ENCODE assay signal across 16 cellular contexts in the genomic region with DNA sequence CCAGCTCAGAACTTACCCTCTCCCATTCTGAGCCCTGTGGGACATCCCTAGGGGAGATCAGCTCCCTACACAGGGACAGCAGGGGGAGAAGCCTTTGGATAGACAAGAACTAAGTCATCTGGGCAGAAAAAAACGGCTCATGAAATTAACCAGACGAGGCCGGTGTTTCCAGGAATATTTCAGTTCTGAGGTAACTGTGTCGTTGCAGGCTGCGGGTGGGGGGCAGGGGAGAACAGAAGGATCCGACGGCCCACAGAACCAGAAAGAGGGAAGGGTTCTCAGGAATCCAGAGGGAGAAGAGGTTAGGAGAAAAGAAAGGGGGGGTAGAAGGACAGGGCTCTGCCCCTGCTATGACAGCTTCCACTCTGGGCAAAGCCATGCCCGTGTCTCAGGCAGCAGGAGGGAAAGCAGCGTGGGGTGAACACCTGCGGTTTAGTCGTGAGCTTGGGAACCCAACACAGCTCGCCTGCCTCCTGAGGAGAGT. TPM values are rescaled to one million over a fixed set of nuclear protein-coding genes. Genes with fewer than 3 reads are reported as not detected.
DNase-seq lines count a peak whose midpoint lies in the region; ATAC-seq, FAIRE-seq and TF ChIP-seq lines count a peak whose summit lies in the region.
"Had no signal": no experiment of that assay in that cellular context is flagged by ENCODE, and none has a peak within 500 bp of the region (broad histone marks: within the 10 kb centered on the region; RNA-seq: fewer than 3 reads in every experiment).

No MANE protein-coding gene starts in this region.

- H3K4me1 Mint-ChIP-seq in endothelial cell (ENCODE audit: unreplicated experiment) (peaks cover 47% of the 10 kb centered on the region), neural crest cell (peaks cover 31% of the 10 kb centered on the region)

- POLR2A ChIA-PET in AG04450 (lab: Yijun Ruan, JAX) (interaction anchor here (0.7 to 8.0 kb wide), 5 partner anchors 10 to 159 kb away, joined by 4 to 106 read pairs (median 4); a partner anchor contains a TSS), IMR-90 (lab: Charles Lee; ENCODE audit: unreplicated experiment) (interaction anchor here (0.5 to 1.2 kb wide), 3 partner anchors 17 to 26 kb away, joined by 3 read pairs; a partner anchor contains a TSS)

- H3K56ac ChIP-seq in IMR-90 (ENCODE audit: extremely low read depth, insufficient read depth, low read length), result no peak overlapping the region

- TF ChIP-seq POLR2A in IMR-90 (IDR thresholded peaks at IDR 0.05; ENCODE audit: low read depth, low read length), result no peak

- H3K14ac ChIP-seq in IMR-90 (replicated peaks; ENCODE audit: low read depth, low read length), result peak overlapping the region; percentile 77

- dilution Hi-C loops in IMR-90 (cut with HindIII; ENCODE audit: low sequenced_read_pairs, unreplicated experiment), result no loop called here

- peak overlapping the region; percentile 75 for H2AK5ac ChIP-seq in IMR-90 (ENCODE audit: low read depth, low read length)

- H3K4me3 Mint-ChIP-seq in endothelial cell (ENCODE audit: unreplicated experiment) (peak overlapping the region; percentile 69), neural crest cell (peak overlapping the region; percentile 51)

- peaks cover 25% of the 10 kb centered on the region for H3K36me3 Mint-ChIP-seq in endothelial cell (ENCODE audit: low read depth, unreplicated experiment)
- no peaks in the 10 kb centered on the region for H3K36me3 Mint-ChIP-seq in neural crest cell (ENCODE audit: low read depth)

- H3K27ac Mint-ChIP-seq in endothelial cell (ENCODE audit: unreplicated experiment), result no peak overlapping the region
- peak overlapping the region; percentile 27 for H3K27ac Mint-ChIP-seq in neural crest cell (ENCODE audit: unreplicated experiment)

- H3K4me1 ChIP-seq in IMR-90 (ENCODE audit: control insufficient read depth, insufficient read depth, low read length), result peaks cover 57% of the 10 kb centered on the region

- H3K9me3 Mint-ChIP-seq in endothelial cell (ENCODE audit: unreplicated experiment), result no peaks in the 10 kb centered on the region
- no peaks in the 10 kb centered on the region for H3K9me3 Mint-ChIP-seq in neural crest cell

- peaks cover 16% of the 10 kb centered on the region for H3K36me3 ChIP-seq in IMR-90 (ENCODE audit: control insufficient read depth, insufficient read depth, low read length)
- H3K36me3 ChIP-seq: pancreas had no signal

- WGBS in IMR-90 (ENCODE audit: extremely low coverage in 2 of 2, insufficient read length in 1 of 2), 2 experiments, result 20% methylated on average over 6 of the region's 12 CpGs; no CpG with 5 or more reads in 1 of the 2 experiments

- H3K23ac ChIP-seq in IMR-90 (ENCODE audit: low read depth, low read length), result peak overlapping the region; percentile 13

- H3K4me2 ChIP-seq in IMR-90 (ENCODE audit: low read depth, low read length), result peak overlapping the region; percentile 66

- peak overlapping the region; percentile 10; the same call in 1 of the 2 replicates for H3K9ac ChIP-seq in IMR-90 (ENCODE audit: low read depth, low read length)

- peak overlapping the region; percentile 86 for H4K91ac ChIP-seq in IMR-90 (ENCODE audit: insufficient read depth, low read depth, low read length)

- peak overlapping the region; percentile 89 for H3K27ac ChIP-seq in AG04450 (ENCODE audit: low read depth, low read length)
- H3K27ac ChIP-seq in IMR-90 (ENCODE audit: insufficient read depth, low read length), result peak overlapping the region; percentile 82
- H3K27ac ChIP-seq: body of pancreas had no signal

- H4K20me1 ChIP-seq in IMR-90 (ENCODE audit: insufficient read depth, low read length), result peaks cover 61% of the 10 kb centered on the region

- H3K18ac ChIP-seq in IMR-90 (ENCODE audit: low read depth, low read length), result peak overlapping the region; percentile 58

- H4K5ac ChIP-seq in IMR-90 (ENCODE audit: low read depth, low read length), result peak overlapping the region; percentile 28

- H3K9me3 ChIP-seq in AG04450 (ENCODE audit: control insufficient read depth, insufficient read depth, low read length), result no peaks in the 10 kb centered on the region; the same call in 1 of the 2 replicates
- no peaks in the 10 kb centered on the region for H3K9me3 ChIP-seq in IMR-90 (ENCODE audit: control insufficient read depth, insufficient read depth, low read length)
- H3K9me3 ChIP-seq: body of pancreas, pancreas had no signal

- in situ Hi-C loops in IMR-90 (cut with MboI; ENCODE audit: low sequenced_read_pairs), result no loop called here

- TF ChIP-seq CTCF in AG04450 (IDR thresholded peaks at IDR 0.05; ENCODE audit: low read depth, low read length) (peak; percentile 13; the same call in 1 of the 2 replicates), IMR-90 (conservative IDR thresholded peaks at IDR 0.05; ENCODE audit: low read depth, low read length) (no peak), endothelial cell (IDR thresholded peaks at IDR 0.05; ENCODE audit: unreplicated experiment) (no peak), neural crest cell (conservative IDR thresholded peaks at IDR 0.05) (no peak), D721Med (IDR thresholded peaks at IDR 0.05; ENCODE audit: insufficient read depth, missing control alignments) (no peak)

- H3K4me3 ChIP-seq in AG04450 (ENCODE audit: low read depth, low read length) (peak overlapping the region; percentile 31), IMR-90 (ENCODE audit: insufficient read depth, low read depth, low read length) (no peak overlapping the region)
- H3K4me3 ChIP-seq: body of pancreas, pancreas had no signal

- CTCF ChIA-PET in AG04450 (lab: Charles Lee), result interaction anchor here (1.3 to 24.1 kb wide), 4 partner anchors 12 to 108 kb away, joined by 3 to 716 read pairs (median 23); a partner anchor contains a TSS
- CTCF ChIA-PET in IMR-90 (lab: Yijun Ruan, JAX), result interaction anchor here (1.6 to 2.3 kb wide), 5 partner anchors 13 to 24 kb away, joined by 4 to 15 read pairs (median 9); a partner anchor contains a TSS

- no peak for ATAC-seq in IMR-90 (ENCODE audit: low read depth)
- no peak for ATAC-seq in GM18517 (IDR thresholded peaks at IDR 0.05; ENCODE audit: unreplicated experiment)
- ATAC-seq in HG03342 (IDR thresholded peaks at IDR 0.05; ENCODE audit: unreplicated experiment), result no peak
- ATAC-seq: body of pancreas, pancreas had no signal

- peaks cover 5 to 71% of the 10 kb centered on the region in 2 experiments; a peak in 3 of 4 replicates for H3K79me1 ChIP-seq in IMR-90 (ENCODE audit: low read depth in 1 of 2, low read length in 2 of 2)

- peak overlapping the region; percentile 72 for H2BK120ac ChIP-seq in IMR-90 (ENCODE audit: low read depth, low read length)

- H4K8ac ChIP-seq in IMR-90 (ENCODE audit: low read depth in 2 of 2, low read length in 2 of 2), result peak overlapping the region in 1 of 2 experiments; percentile 37; a peak in 1 of 4 replicates

- DNase-seq in AG04450 (ENCODE audit: low read depth, low spot score) (no peak), IMR-90 (peak; percentile 71), endothelial cell (ENCODE audit: low spot score) (no peak), neural crest cell (ENCODE audit: low read depth, low spot score) (no peak), AG08395 (ENCODE audit: low spot score) (no peak), D721Med (ENCODE audit: insufficient read length, low spot score) (no peak)
- DNase-seq: activated T-cell treated with anti-CD3 and anti-CD28 coated beads, Interleukin-2, amount 50 U/mL, for 1 hour; body of pancreas; kidney; NCI-H446 treated with DMSO at 0.1 percent for 48 hours; pancreas; stimulated activated CD4-positive, alpha-beta T cell treated with anti-CD3 and anti-CD28 coated beads, Interleukin-4, amount 100 ng/mL, for 24 hours; substantia nigra had no signal

- no peak for FAIRE-seq in D721Med (lab: Jason Lieb, UNC)
- FAIRE-seq: kidney, pancreas had no signal

- H3K27me3 Mint-ChIP-seq in endothelial cell (ENCODE audit: unreplicated experiment) (peaks cover 19% of the 10 kb centered on the region), neural crest cell (ENCODE audit: low read depth) (peaks cover 32% of the 10 kb centered on the region)

- no peak overlapping the region for H2AFZ ChIP-seq in IMR-90 (replicated peaks; ENCODE audit: low read length, poor library complexity)

- H2AK9ac ChIP-seq in IMR-90 (replicated peaks; ENCODE audit: low read depth, low read length, poor library complexity), result peak overlapping the region; percentile 63

- H2BK15ac ChIP-seq in IMR-90 (ENCODE audit: low read depth, low read length), result peak overlapping the region; percentile 50; the same call in 1 of the 3 replicates

- H2BK20ac ChIP-seq in IMR-90 (ENCODE audit: low read depth, low read length), result peak overlapping the region; percentile 73

- no peaks in the 10 kb centered on the region for H3K27me3 ChIP-seq in AG04450 (ENCODE audit: control insufficient read depth, insufficient read depth, low read length)
- no peaks in the 10 kb centered on the region for H3K27me3 ChIP-seq in IMR-90 (ENCODE audit: control insufficient read depth, insufficient read depth, low read length)
- H3K27me3 ChIP-seq: body of pancreas, pancreas had no signal

- peak; percentile 15; the same call in 1 of the 2 replicates for TF ChIP-seq RAD21 in IMR-90 (IDR thresholded peaks at IDR 0.05; ENCODE audit: low read length)

- intact Hi-C loops in IMR-90 (cut with micrococcal nuclease), result loop anchor here (2.0 kb wide), 1 partner anchor 13 kb away; no protein-coding TSS in a partner anchor

- peak overlapping the region; percentile 81 for H3K4ac ChIP-seq in IMR-90 (ENCODE audit: low read depth, low read length)

- no TSS peak for BruUV-seq in IMR-90 (replicated peaks; lab: Mats Ljungman, UMichigan)

- H2BK5ac ChIP-seq in IMR-90 (ENCODE audit: low read depth, low read length, poor library complexity, severe bottlenecking), result peak overlapping the region; percentile 77

- peaks cover 44% of the 10 kb centered on the region for H3K9me1 ChIP-seq in IMR-90 (ENCODE audit: insufficient read depth, low read length)

RNA-seq across cellular contexts. Expression of a gene that starts 3.6 kb away (rescaled TPM):
- polyA plus RNA-seq in AG04450 (2011; rRNA removed) (11.4 and 12.4 TPM in 2 replicates), IMR-90 (2012; rRNA removed) (27.8 and 34.4 TPM in 2 replicates)
- 9.3 and 15.0 TPM in 2 replicates for polyA minus RNA-seq in AG04450 (2011; rRNA and poly(A)+ RNA removed)
- total RNA-seq in IMR-90 (2012; rRNA removed) (5.0 and 5.6 TPM in 2 replicates), endothelial cell (ENCODE audit: unreplicated experiment) (12.6 TPM), neural crest cell (0.41 and 0.68 TPM in 2 replicates)
- 20.6 and 36.3 TPM in 2 replicates for polyA plus RNA-seq in IMR-90 (2012; cell fraction: cytosol; rRNA removed)
- 61.2 and 132 TPM in 2 replicates for polyA plus RNA-seq in IMR-90 (2012; cell fraction: nucleus; rRNA removed; ENCODE audit: low replicate concordance)

RNA-seq across cellular contexts. Expression of a gene that starts 16.5 kb away (rescaled TPM):
- polyA plus RNA-seq in AG04450 (2011; rRNA removed), result 45.9 and 70.6 TPM in 2 replicates
- polyA minus RNA-seq in AG04450 (2011; rRNA and poly(A)+ RNA removed), result 8.0 and 12.0 TPM in 2 replicates
- total RNA-seq in IMR-90 (2012; rRNA removed), result 40.8 and 46.4 TPM in 2 replicates
- polyA plus RNA-seq in IMR-90 (2012; rRNA removed), result 133 and 152 TPM in 2 replicates
- 252 and 358 TPM in 2 replicates for polyA plus RNA-seq in IMR-90 (2012; cell fraction: cytosol; rRNA removed)
- 170 and 292 TPM in 2 replicates for polyA plus RNA-seq in IMR-90 (2012; cell fraction: nucleus; rRNA removed; ENCODE audit: low replicate concordance)
- total RNA-seq in endothelial cell (ENCODE audit: unreplicated experiment), result 92.1 TPM
- 3.7 and 7.1 TPM in 2 replicates for total RNA-seq in neural crest cell

RNA-seq across cellular contexts. Expression of a gene that starts 21.9 kb away (rescaled TPM):
- 3.2 and 4.1 TPM in 2 replicates for polyA plus RNA-seq in AG04450 (2011; rRNA removed)
- 2.1 and 3.3 TPM in 2 replicates for polyA minus RNA-seq in AG04450 (2011; rRNA and poly(A)+ RNA removed)
- total RNA-seq in IMR-90 (2012; rRNA removed), result 1.9 and 2.0 TPM in 2 replicates
- polyA plus RNA-seq in IMR-90 (2012; rRNA removed), result 10.3 and 12.6 TPM in 2 replicates
- polyA plus RNA-seq in IMR-90 (2012; cell fraction: cytosol; rRNA removed), result 8.4 and 12.7 TPM in 2 replicates
- polyA plus RNA-seq in IMR-90 (2012; cell fraction: nucleus; rRNA removed; ENCODE audit: low replicate concordance), result 53.4 and 98.2 TPM in 2 replicates
- 18.4 TPM for total RNA-seq in endothelial cell (ENCODE audit: unreplicated experiment)
- 46.1 and 49.4 TPM in 2 replicates for total RNA-seq in neural crest cell

RNA-seq across cellular contexts. Expression of a gene that starts 31.8 kb away (rescaled TPM):
- polyA plus RNA-seq in AG04450 (2011; rRNA removed), result 116 and 140 TPM in 2 replicates
- 107 and 146 TPM in 2 replicates for polyA minus RNA-seq in AG04450 (2011; rRNA and poly(A)+ RNA removed)
- total RNA-seq in IMR-90 (2012; rRNA removed), result 294 and 313 TPM in 2 replicates
- 228 and 260 TPM in 2 replicates for polyA plus RNA-seq in IMR-90 (2012; rRNA removed)
- 268 and 304 TPM in 2 replicates for polyA plus RNA-seq in IMR-90 (2012; cell fraction: cytosol; rRNA removed)
- 122 and 203 TPM in 2 replicates for polyA plus RNA-seq in IMR-90 (2012; cell fraction: nucleus; rRNA removed; ENCODE audit: low replicate concordance)
- total RNA-seq in endothelial cell (ENCODE audit: unreplicated experiment), result 249 TPM
- 222 and 223 TPM in 2 replicates for total RNA-seq in neural crest cell

RNA-seq across cellular contexts. Expression of a gene that starts 34.0 kb away (rescaled TPM):
- polyA plus RNA-seq in AG04450 (2011; rRNA removed) (not detected in 2 replicates), IMR-90 (2012; rRNA removed) (0.07 and 0.11 TPM in 2 replicates)
- polyA minus RNA-seq in AG04450 (2011; rRNA and poly(A)+ RNA removed), result not detected in 2 replicates
- total RNA-seq in IMR-90 (2012; rRNA removed) (under 0.01 and 0.18 TPM in 2 replicates), endothelial cell (ENCODE audit: unreplicated experiment) (13.2 TPM), neural crest cell (0.66 and 1.8 TPM in 2 replicates)
- polyA plus RNA-seq in IMR-90 (2012; cell fraction: cytosol; rRNA removed), result 0.09 and 0.12 TPM in 2 replicates
- polyA plus RNA-seq in IMR-90 (2012; cell fraction: nucleus; rRNA removed; ENCODE audit: low replicate concordance), result 0.44 and 0.94 TPM in 2 replicates
- total RNA-seq: LHCN-M2 had no signal
